31 cellular contexts compared by ENCODE assay signal in genomic region chrX:133366735-133367134, GRCh38. TPM values are rescaled to one million over a fixed set of nuclear protein-coding genes. Genes with fewer than 3 reads are reported as not detected.
"Had no signal": no experiment of that assay in that cellular context is flagged by ENCODE, and none has a peak within 500 bp of the region (broad histone marks: within the 10 kb centered on the region; RNA-seq: fewer than 3 reads in every experiment).

No MANE protein-coding gene starts in this region.

- H3K27me3 Mint-ChIP-seq: activated CD4-positive, alpha-beta memory T cell treated with anti-CD3 and anti-CD28 coated beads for 36 hours; activated CD4-positive, alpha-beta T cell treated with anti-CD3 and anti-CD28 coated beads for 36 hours; activated CD4-positive, alpha-beta T cell treated with anti-CD3 and anti-CD28 coated beads, Interleukin-2, amount 10 ng/mL, durations not matched to agents 24 days and 14 days; activated CD8-positive, alpha-beta memory T cell treated with anti-CD3 and anti-CD28 coated beads, Interleukin-2, amount 10 ng/mL, durations not matched to agents 7 days and 5 days; activated naive CD4-positive, alpha-beta T cell treated with anti-CD3 and anti-CD28 coated beads, Interleukin-2, amount 10 ng/mL, durations not matched to agents 7 days and 5 days; brain had no signal

- H3K36me3 Mint-ChIP-seq: activated CD4-positive, alpha-beta memory T cell treated with anti-CD3 and anti-CD28 coated beads for 36 hours; activated CD8-positive, alpha-beta memory T cell treated with anti-CD3 and anti-CD28 coated beads, Interleukin-2, amount 10 ng/mL, durations not matched to agents 7 days and 5 days; activated naive CD4-positive, alpha-beta T cell treated with anti-CD3 and anti-CD28 coated beads, Interleukin-2, amount 10 ng/mL, durations not matched to agents 7 days and 5 days; activated naive CD4-positive, alpha-beta T cell treated with anti-CD3 and anti-CD28 coated beads, Interleukin-2, amount 50 U/mL, for 72 hours; brain had no signal

- ATAC-seq: activated CD4-positive, alpha-beta T cell treated with anti-CD3 and anti-CD28 coated beads for 36 hours; activated CD8-positive, alpha-beta memory T cell treated with anti-CD3 and anti-CD28 coated beads, Interleukin-2, amount 10 ng/mL, durations not matched to agents 7 days and 5 days; activated CD8-positive, alpha-beta T cell treated with anti-CD3 and anti-CD28 coated beads, Interleukin-2, amount 10 ng/mL, durations not matched to agents 7 days and 5 days; activated naive CD4-positive, alpha-beta T cell treated with anti-CD3 and anti-CD28 coated beads, Interleukin-2, amount 50 U/mL, for 72 hours; esophagus mucosa had no signal

- DNase-seq: activated CD4-positive, alpha-beta memory T cell treated with anti-CD3 and anti-CD28 coated beads for 36 hours; activated CD4-positive, alpha-beta T cell treated with anti-CD3 and anti-CD28 coated beads for 36 hours; activated CD4-positive, alpha-beta T cell treated with anti-CD3 and anti-CD28 coated beads, Interleukin-2, amount 10 ng/mL, durations not matched to agents 24 days and 14 days; activated CD4-positive, CD25-positive, alpha-beta regulatory T cell; activated CD4-positive, CD25-positive, alpha-beta regulatory T cell treated with anti-CD3 and anti-CD28 coated beads, Interleukin-2, amount 50 U/mL, for 72 hours; activated CD8-positive, alpha-beta memory T cell treated with anti-CD3 and anti-CD28 coated beads, Interleukin-2, amount 10 ng/mL, durations not matched to agents 7 days and 5 days; activated CD8-positive, alpha-beta memory T cell treated with anti-CD3 and anti-CD28 coated beads, Interleukin-2, amount 50 U/mL, for 4 hours; activated CD8-positive, alpha-beta T cell treated with anti-CD3 and anti-CD28 coated beads, Interleukin-2, amount 10 ng/mL, durations not matched to agents 7 days and 5 days; activated effector memory CD4-positive, alpha-beta T cell treated with anti-CD3 and anti-CD28 coated beads, Interleukin-2, amount 50 U/mL, for 16 hours; activated naive CD4-positive, alpha-beta T cell treated with anti-CD3 and anti-CD28 coated beads, Interleukin-2, amount 10 ng/mL, durations not matched to agents 7 days and 5 days; activated T-cell treated with anti-CD3 and anti-CD28 coated beads, Interleukin-2, amount 50 U/mL, for 1 hour; activated T-cell treated with anti-CD3 and anti-CD28 coated beads, Interleukin-2, amount 50 U/mL, for 48 hours; adrenal gland; amygdala; aorta; central memory CD4-positive, alpha-beta T cell; cerebellar nuclear complex; colonic mucosa; effector CD8-positive, alpha-beta T cell; head of caudate nucleus; T-helper 2 cell had no signal

- H3K27me3 ChIP-seq: adrenal gland, cardiac muscle cell, colonic mucosa had no signal

- H3K27ac Mint-ChIP-seq: activated CD4-positive, alpha-beta memory T cell treated with anti-CD3 and anti-CD28 coated beads for 36 hours; activated CD4-positive, alpha-beta T cell treated with anti-CD3 and anti-CD28 coated beads for 36 hours; activated CD4-positive, alpha-beta T cell treated with anti-CD3 and anti-CD28 coated beads, Interleukin-2, amount 10 ng/mL, durations not matched to agents 24 days and 14 days; activated CD8-positive, alpha-beta memory T cell treated with anti-CD3 and anti-CD28 coated beads, Interleukin-2, amount 10 ng/mL, durations not matched to agents 7 days and 5 days; activated CD8-positive, alpha-beta T cell treated with anti-CD3 and anti-CD28 coated beads, Interleukin-2, amount 10 ng/mL, durations not matched to agents 7 days and 5 days; activated naive CD4-positive, alpha-beta T cell treated with anti-CD3 and anti-CD28 coated beads, Interleukin-2, amount 10 ng/mL, durations not matched to agents 7 days and 5 days; activated naive CD4-positive, alpha-beta T cell treated with anti-CD3 and anti-CD28 coated beads, Interleukin-2, amount 50 U/mL, for 72 hours; activated T-helper 1 cell treated with anti-CD3 and anti-CD28 coated beads, Interleukin-12 subunit alpha, Interleukin-12 subunit beta, Interleukin-2, Interleukin-4 antibody, amounts not matched to agents 30 ng/mL and 10 ng/mL and 1 ng/mL, durations not matched to agents 14 hours and 24 hours and 36 hours; activated T-helper 2 cell treated with anti-CD3 and anti-CD28 coated beads, Interferon-gamma antibody, Interleukin-2, Interleukin-4, amounts not matched to agents 10 μg/mL and 5 μg/mL and 100 μg/mL, durations not matched to agents 14 hours and 24 hours and 36 hours had no signal

- H3K4me3 Mint-ChIP-seq: activated CD4-positive, alpha-beta memory T cell treated with anti-CD3 and anti-CD28 coated beads for 36 hours; activated CD4-positive, alpha-beta T cell treated with anti-CD3 and anti-CD28 coated beads for 36 hours; activated CD4-positive, alpha-beta T cell treated with anti-CD3 and anti-CD28 coated beads, Interleukin-2, amount 10 ng/mL, durations not matched to agents 24 days and 14 days; activated CD8-positive, alpha-beta memory T cell treated with anti-CD3 and anti-CD28 coated beads, Interleukin-2, amount 10 ng/mL, durations not matched to agents 7 days and 5 days; activated CD8-positive, alpha-beta T cell treated with anti-CD3 and anti-CD28 coated beads, Interleukin-2, amount 10 ng/mL, durations not matched to agents 7 days and 5 days; activated naive CD4-positive, alpha-beta T cell treated with anti-CD3 and anti-CD28 coated beads, Interleukin-2, amount 10 ng/mL, durations not matched to agents 7 days and 5 days; activated T-helper 1 cell treated with anti-CD3 and anti-CD28 coated beads, Interleukin-12 subunit alpha, Interleukin-12 subunit beta, Interleukin-2, Interleukin-4 antibody, amounts not matched to agents 30 ng/mL and 10 ng/mL and 1 ng/mL, durations not matched to agents 14 hours and 24 hours and 36 hours; brain had no signal

- H3K27ac ChIP-seq: adrenal gland, breast epithelium, cardiac muscle cell, colonic mucosa had no signal

- FAIRE-seq: frontal cortex had no signal

- H3K36me3 ChIP-seq: adrenal gland, breast epithelium, cardiac muscle cell, colonic mucosa had no signal

- H3K4me3 ChIP-seq: adrenal gland, breast epithelium, cardiac muscle cell, colonic mucosa had no signal

- H3K4me1 Mint-ChIP-seq: activated CD4-positive, alpha-beta T cell treated with anti-CD3 and anti-CD28 coated beads for 36 hours; activated CD4-positive, alpha-beta T cell treated with anti-CD3 and anti-CD28 coated beads, Interleukin-2, amount 10 ng/mL, durations not matched to agents 24 days and 14 days; activated CD8-positive, alpha-beta memory T cell treated with anti-CD3 and anti-CD28 coated beads, Interleukin-2, amount 10 ng/mL, durations not matched to agents 7 days and 5 days; activated naive CD4-positive, alpha-beta T cell treated with anti-CD3 and anti-CD28 coated beads, Interleukin-2, amount 10 ng/mL, durations not matched to agents 7 days and 5 days had no signal

- H3K4me1 ChIP-seq: adrenal gland, breast epithelium, colonic mucosa had no signal

- H3K9me3 ChIP-seq: adrenal gland, breast epithelium, colonic mucosa had no signal

- H3K9me3 Mint-ChIP-seq: activated CD4-positive, alpha-beta memory T cell treated with anti-CD3 and anti-CD28 coated beads for 36 hours; activated CD4-positive, alpha-beta T cell treated with anti-CD3 and anti-CD28 coated beads, Interleukin-2, amount 10 ng/mL, durations not matched to agents 24 days and 14 days; activated naive CD4-positive, alpha-beta T cell treated with anti-CD3 and anti-CD28 coated beads, Interleukin-2, amount 10 ng/mL, durations not matched to agents 7 days and 5 days; activated naive CD4-positive, alpha-beta T cell treated with anti-CD3 and anti-CD28 coated beads, Interleukin-2, amount 50 U/mL, for 72 hours; activated T-helper 1 cell treated with anti-CD3 and anti-CD28 coated beads, Interleukin-12 subunit alpha, Interleukin-12 subunit beta, Interleukin-2, Interleukin-4 antibody, amounts not matched to agents 30 ng/mL and 10 ng/mL and 1 ng/mL, durations not matched to agents 14 hours and 24 hours and 36 hours; activated T-helper 2 cell treated with anti-CD3 and anti-CD28 coated beads, Interferon-gamma antibody, Interleukin-2, Interleukin-4, amounts not matched to agents 10 μg/mL and 5 μg/mL and 100 μg/mL, durations not matched to agents 14 hours and 24 hours and 36 hours; brain had no signal

RNA-seq across cellular contexts. Expression of gene GPC4, which starts 48.6 kb away (rescaled TPM):
- total RNA-seq: activated CD4-positive, alpha-beta memory T cell treated with anti-CD3 and anti-CD28 coated beads for 36 hours; activated CD4-positive, alpha-beta T cell treated with anti-CD3 and anti-CD28 coated beads for 36 hours; activated CD8-positive, alpha-beta memory T cell treated with anti-CD3 and anti-CD28 coated beads for 36 hours; activated CD8-positive, alpha-beta memory T cell treated with anti-CD3 and anti-CD28 coated beads, Interleukin-2, amount 10 ng/mL, durations not matched to agents 7 days and 5 days; activated CD8-positive, alpha-beta T cell treated with anti-CD3 and anti-CD28 coated beads, Interleukin-2, amount 10 ng/mL, durations not matched to agents 7 days and 5 days; activated T-helper 1 cell treated with anti-CD3 and anti-CD28 coated beads, Interleukin-12 subunit alpha, Interleukin-12 subunit beta, Interleukin-2, Interleukin-4 antibody, amounts not matched to agents 30 ng/mL and 10 ng/mL and 1 ng/mL, durations not matched to agents 14 hours and 24 hours and 36 hours; activated T-helper 2 cell treated with anti-CD3 and anti-CD28 coated beads, Interferon-gamma antibody, Interleukin-2, Interleukin-4, amounts not matched to agents 10 μg/mL and 5 μg/mL and 100 μg/mL, durations not matched to agents 14 hours and 24 hours and 36 hours; T-helper 1 cell treated with Interleukin-12 subunit alpha and Interleukin-12 subunit beta and Interleukin-4 antibody, amounts not matched to agents 30 ng/mL and 1 ng/mL, for 36 hours had no signal
